ENCODE assay signal across 19 cellular contexts in genomic region chr13:47632311-47632710, GRCh38.
DNase-seq lines count a peak whose midpoint lies in the region; ATAC-seq and TF ChIP-seq lines count a peak whose summit lies in the region.
"Had no signal": no experiment of that assay in that cellular context is flagged by ENCODE, and none has a peak within 500 bp of the region (broad histone marks: within the 10 kb centered on the region; RNA-seq: fewer than 3 reads in every experiment).

No MANE protein-coding gene starts in this region.

- H4K91ac ChIP-seq in mesenchymal stem cell (ENCODE audit: low read length), result peak overlapping the region; percentile 43

- H2BK12ac ChIP-seq in mesenchymal stem cell (ENCODE audit: low read length in 2 of 2), result peak overlapping the region; percentile 59 to 73

- H3K36me3 ChIP-seq in OCI-LY3 (replicated peaks; ENCODE audit: low read depth, low read length), result peaks cover 5% of the 10 kb centered on the region
- H3K36me3 ChIP-seq in mesenchymal stem cell (ENCODE audit: control insufficient read depth in 1 of 2, insufficient read depth in 2 of 2, low read depth in 1 of 2, low read length in 2 of 2), result no peaks in the 10 kb centered on the region
- H3K36me3 ChIP-seq in smooth muscle cell (ENCODE audit: low read depth), result no peaks in the 10 kb centered on the region

- H2AFZ ChIP-seq in OCI-LY3 (ENCODE audit: low read depth, low read length) (peak overlapping the region; percentile 84), mesenchymal stem cell (ENCODE audit: low read depth, low read length) (no peak overlapping the region), smooth muscle cell (ENCODE audit: low read depth) (peak overlapping the region; percentile 84)

- DNase-seq in stimulated activated CD8-positive, alpha-beta memory T cell treated with anti-CD3 and anti-CD28 coated beads, Interleukin-12 subunit alpha, Interleukin-12 subunit beta, amount 100 ng/mL, for 4 hours (ENCODE audit: low read depth), result peak; percentile 0
- DNase-seq in stimulated activated CD8-positive, alpha-beta memory T cell treated with anti-CD3 and anti-CD28 coated beads, Interleukin-4, amount 100 ng/mL, for 48 hours, result no peak
- DNase-seq in mesenchymal stem cell (no peak), smooth muscle cell (lab: John Stamatoyannopoulos, UW; ENCODE audit: unreplicated experiment) (no peak), CD14-positive monocyte (ENCODE audit: low spot score) (no peak)
- DNase-seq: Caco-2; CD4-positive, alpha-beta T cell; GOT3; MV-4-11; NCI-H187; NCI-H2107; NCI-H345; NCI-H526 treated with DMSO at 0.1 percent for 48 hours; SHP77 treated with DMSO at 0.1 percent for 48 hours had no signal

- H3K36me3 Mint-ChIP-seq in CD14-positive monocyte, result no peaks in the 10 kb centered on the region

- TF ChIP-seq CTCF in OCI-LY3 (IDR thresholded peaks at IDR 0.05; ENCODE audit: low read depth, low read length) (no peak), smooth muscle cell (IDR thresholded peaks at IDR 0.05; ENCODE audit: borderline replicate concordance, insufficient read depth, poor library complexity, severe bottlenecking) (no peak), CD14-positive monocyte (IDR thresholded peaks at IDR 0.05) (no peak)

- H3K9ac ChIP-seq in OCI-LY3 (ENCODE audit: low read length) (peak overlapping the region; percentile 14; the same call in 1 of the 2 replicates), mesenchymal stem cell (ENCODE audit: low read length) (no peak overlapping the region), smooth muscle cell (ENCODE audit: low read depth) (no peak overlapping the region)
- H3K9ac ChIP-seq: KMS-11 had no signal

- H3K4me2 ChIP-seq in OCI-LY3 (ENCODE audit: low read length), result peak overlapping the region; percentile 50
- H3K4me2 ChIP-seq in mesenchymal stem cell (ENCODE audit: low read length, poor library complexity, severe bottlenecking), result no peak overlapping the region
- peak overlapping the region; percentile 6 for H3K4me2 ChIP-seq in smooth muscle cell
- H3K4me2 ChIP-seq: KMS-11 had no signal

- H3K4ac ChIP-seq in mesenchymal stem cell (ENCODE audit: low read depth in 1 of 2, low read length in 2 of 2), result no peak overlapping the region

- no peak overlapping the region for H3K27ac Mint-ChIP-seq in CD14-positive monocyte
- H3K27ac Mint-ChIP-seq: CD4-positive, alpha-beta T cell had no signal

- 75% methylated on average over 4 of the region's 4 CpGs for WGBS in mesenchymal stem cell
- WGBS in smooth muscle cell (ENCODE audit: low lambda C conversion rate), result 26% methylated on average over 4 of the region's 4 CpGs

- H3K9me3 Mint-ChIP-seq in CD14-positive monocyte, result peaks cover 17 to 39% (median 23%) of the 10 kb centered on the region in 7 donors

- H3K4me3 Mint-ChIP-seq in CD14-positive monocyte, result no peak overlapping the region
- H3K4me3 Mint-ChIP-seq: CD4-positive, alpha-beta T cell had no signal

- H3K9me3 ChIP-seq in OCI-LY3 (ENCODE audit: insufficient read depth, low read length) (peaks cover 16% of the 10 kb centered on the region), mesenchymal stem cell (ENCODE audit: control insufficient read depth, low read length) (peaks cover 26% of the 10 kb centered on the region), smooth muscle cell (replicated peaks; ENCODE audit: low read depth) (peaks cover 12% of the 10 kb centered on the region)

- intact Hi-C loops in CD14-positive monocyte (cut with micrococcal nuclease), result no loop called here

- no peak overlapping the region for H3K14ac ChIP-seq in mesenchymal stem cell (ENCODE audit: low read length in 2 of 2)

- no peaks in the 10 kb centered on the region for H3K79me2 ChIP-seq in OCI-LY3 (ENCODE audit: low read length)
- H3K79me2 ChIP-seq in smooth muscle cell (ENCODE audit: low read depth), result no peaks in the 10 kb centered on the region

- H3K4me3 ChIP-seq in OCI-LY3 (ENCODE audit: low read length) (peak overlapping the region; percentile 35), mesenchymal stem cell (ENCODE audit: insufficient read depth in 1 of 2, low read depth in 1 of 2, low read length in 2 of 2) (no peak overlapping the region), smooth muscle cell (no peak overlapping the region)

- peak overlapping the region; percentile 82 for H4K8ac ChIP-seq in mesenchymal stem cell (ENCODE audit: low read length)

- no peak overlapping the region for H2BK5ac ChIP-seq in mesenchymal stem cell (ENCODE audit: low read depth, low read length, poor library complexity, severe bottlenecking)

- H3K27ac ChIP-seq in OCI-LY3 (ENCODE audit: low read length) (peak overlapping the region; percentile 52), mesenchymal stem cell (ENCODE audit: low read length, poor library complexity, severe bottlenecking) (no peak overlapping the region), smooth muscle cell (ENCODE audit: low read depth) (peak overlapping the region; percentile 31)
- H3K27ac ChIP-seq: 22Rv1, KMS-11 had no signal

- H3K4me1 Mint-ChIP-seq in CD14-positive monocyte, result no peaks in the 10 kb centered on the region

- no peaks in the 10 kb centered on the region for H3K79me1 ChIP-seq in mesenchymal stem cell (replicated peaks; ENCODE audit: low read length, poor library complexity, severe bottlenecking)

- H3K27me3 ChIP-seq in OCI-LY3 (ENCODE audit: low read depth, low read length), result no peaks in the 10 kb centered on the region
- H3K27me3 ChIP-seq in mesenchymal stem cell (ENCODE audit: control insufficient read depth in 1 of 2, insufficient read depth in 1 of 2, low read length in 2 of 2), result no peaks in the 10 kb centered on the region
- no peaks in the 10 kb centered on the region for H3K27me3 ChIP-seq in smooth muscle cell (ENCODE audit: low read depth)

- H2BK120ac ChIP-seq in mesenchymal stem cell (ENCODE audit: low read depth, low read length), result peak overlapping the region; percentile 42

- no peaks in the 10 kb centered on the region for H3F3A ChIP-seq in smooth muscle cell (ENCODE audit: low read depth)

- H3K18ac ChIP-seq in mesenchymal stem cell (ENCODE audit: low read depth in 1 of 2, low read length in 2 of 2), result peak overlapping the region; percentile 19 to 42

- no peak overlapping the region for H2AK5ac ChIP-seq in mesenchymal stem cell (ENCODE audit: low read length, severe bottlenecking)

- H3K23ac ChIP-seq in mesenchymal stem cell (ENCODE audit: low read length in 2 of 2), result no peak overlapping the region

- H3K4me1 ChIP-seq in OCI-LY3 (ENCODE audit: low read length) (peaks cover 23% of the 10 kb centered on the region), mesenchymal stem cell (ENCODE audit: control insufficient read depth, insufficient read depth, low read depth, low read length) (peaks cover 2% of the 10 kb centered on the region), smooth muscle cell (ENCODE audit: low read depth) (peaks cover 9% of the 10 kb centered on the region)
- H3K4me1 ChIP-seq: Caco-2 had no signal

- H4K20me1 ChIP-seq in OCI-LY3 (ENCODE audit: insufficient read depth, low read length), result no peaks in the 10 kb centered on the region
- H4K20me1 ChIP-seq in smooth muscle cell (ENCODE audit: low read depth), result no peaks in the 10 kb centered on the region

- H3K27me3 Mint-ChIP-seq in CD14-positive monocyte (ENCODE audit: low read depth in 3 of 3), result peaks cover 0 to 5% (median 0%) of the 10 kb centered on the region in 3 donors

- ATAC-seq in GM19397 (IDR thresholded peaks at IDR 0.05; ENCODE audit: unreplicated experiment) (no peak), GM21619 (IDR thresholded peaks at IDR 0.05; ENCODE audit: unreplicated experiment) (no peak)

- peak overlapping the region; percentile 26 for H2BK15ac ChIP-seq in mesenchymal stem cell (ENCODE audit: low read depth, poor library complexity, severe bottlenecking)
